In genomic region chr1:81729818-81730217, GRCh38 we compare ENCODE assay signal across 30 cellular contexts.
"Had no signal": no experiment of that assay in that cellular context is flagged by ENCODE, and none has a peak within 500 bp of the region (broad histone marks: within the 10 kb centered on the region; RNA-seq: fewer than 3 reads in every experiment).

No MANE protein-coding gene starts in this region.

- H3K27ac ChIP-seq: ascending aorta, breast epithelium, cardiac muscle cell, colonic mucosa, epithelial cell of prostate, esophagus squamous epithelium, gastroesophageal sphincter had no signal

- DNase-seq: activated CD4-positive, alpha-beta memory T cell treated with anti-CD3 and anti-CD28 coated beads, Interleukin-2, amount 10 ng/mL, durations not matched to agents 7 days and 5 days; activated CD4-positive, alpha-beta T cell treated with anti-CD3 and anti-CD28 coated beads for 1 hour; activated CD4-positive, alpha-beta T cell treated with anti-CD3 and anti-CD28 coated beads for 4 hours; activated CD4-positive, alpha-beta T cell treated with anti-CD3 and anti-CD28 coated beads, Interleukin-2, amount 10 ng/mL, durations not matched to agents 7 days and 5 days; activated CD4-positive, alpha-beta T cell treated with anti-CD3 and anti-CD28 coated beads, Interleukin-2, amount 50 U/mL, for 4 hours; activated CD8-positive, alpha-beta memory T cell treated with anti-CD3 and anti-CD28 coated beads, Interleukin-2, amount 50 U/mL, for 48 hours; activated gamma-delta T cell; activated naive CD4-positive, alpha-beta T cell; activated naive CD4-positive, alpha-beta T cell treated with anti-CD3 and anti-CD28 coated beads, Interleukin-2, amount 10 ng/mL, durations not matched to agents 7 days and 5 days; activated naive CD8-positive, alpha-beta T cell treated with anti-CD3 and anti-CD28 coated beads, Interleukin-2, amount 10 ng/mL, durations not matched to agents 7 days and 5 days; activated T-cell treated with anti-CD3 and anti-CD28 coated beads for 4 hours; activated T-cell treated with anti-CD3 and anti-CD28 coated beads, Interleukin-2, amount 50 U/mL, for 24 hours; activated T-cell treated with anti-CD3 and anti-CD28 coated beads, Interleukin-2, amount 50 U/mL, for 72 hours; central memory CD4-positive, alpha-beta T cell; cerebellar nuclear complex; colonic mucosa; effector CD8-positive, alpha-beta T cell; esophagus squamous epithelium; foreskin melanocyte; head of caudate nucleus; T-helper 2 cell had no signal

- H3K36me3 ChIP-seq: ascending aorta, breast epithelium, cardiac muscle cell, colonic mucosa, esophagus squamous epithelium, gastroesophageal sphincter had no signal

- H3K27me3 ChIP-seq: ascending aorta, breast epithelium, cardiac muscle cell, colonic mucosa, esophagus squamous epithelium, gastroesophageal sphincter had no signal

- H3K4me1 ChIP-seq: ascending aorta, breast epithelium, colonic mucosa, esophagus squamous epithelium, gastroesophageal sphincter had no signal

- ATAC-seq: activated naive CD4-positive, alpha-beta T cell treated with anti-CD3 and anti-CD28 coated beads, Interleukin-2, amount 50 U/mL, for 72 hours; activated T-cell treated with anti-CD3 and anti-CD28 coated beads, Interleukin-2, amount 50 U/mL, for 72 hours; gastroesophageal sphincter; WTC11 had no signal

- H3K4me3 ChIP-seq: ascending aorta, breast epithelium, cardiac muscle cell, colonic mucosa, esophagus squamous epithelium, gastroesophageal sphincter had no signal

- H3K9me3 ChIP-seq: ascending aorta, breast epithelium, colonic mucosa, esophagus squamous epithelium, gastroesophageal sphincter had no signal

- FAIRE-seq: endometrium, endothelial cell of umbilical vein had no signal
